Comparison of ENCODE assay signal across 13 cellular contexts in genomic region chr5:174734571-174735497, GRCh38. TPM values are rescaled to one million over a fixed set of nuclear protein-coding genes. Genes with fewer than 3 reads are reported as not detected.
DNase-seq lines count a peak whose midpoint lies in the region; ATAC-seq and TF ChIP-seq lines count a peak whose summit lies in the region.
"Had no signal": no experiment of that assay in that cellular context is flagged by ENCODE, and none has a peak within 500 bp of the region (broad histone marks: within the 10 kb centered on the region; RNA-seq: fewer than 3 reads in every experiment).

No MANE protein-coding gene starts in this region.

- H3K27ac ChIP-seq in GM23338 (ENCODE audit: low read depth) = no peak overlapping the region
- peak overlapping the region; percentile 99 for H3K27ac ChIP-seq in SK-N-MC
- no peak overlapping the region for H3K27ac ChIP-seq in iPS-18a (ENCODE audit: low read length)

- H3K9ac ChIP-seq in SK-N-MC (ENCODE audit: insufficient read length) = peak overlapping the region; percentile 76
- no peak overlapping the region for H3K9ac ChIP-seq in iPS-18a (ENCODE audit: low read length)

- H3K79me2 ChIP-seq in GM23338 (replicated peaks; ENCODE audit: insufficient read depth) = no peaks in the 10 kb centered on the region

- no peak overlapping the region for H2AFZ ChIP-seq in GM23338

- peak; percentile 48 for DNase-seq in GM23338 (ENCODE audit: low spot score)
- no peak for DNase-seq in SK-N-MC (ENCODE audit: low read depth, low spot score)
- no peak for DNase-seq in retinal pigment epithelial cell (ENCODE audit: low read depth)
- no peak for DNase-seq in NOMO-1 treated with DMSO at 0.1 percent for 48 hours (lab: John Stamatoyannopoulos, UW; ENCODE audit: unreplicated experiment)
- DNase-seq in HT-29 (ENCODE audit: low spot score) = no peak
- no peak for DNase-seq in mucosa of descending colon
- DNase-seq: activated CD4-positive, alpha-beta T cell treated with anti-CD3 and anti-CD28 coated beads for 4 hours; activated T-cell treated with anti-CD3 and anti-CD28 coated beads, Interleukin-2, amount 50 U/mL, for 48 hours; CD4-positive, CD25-positive, alpha-beta regulatory T cell; effector CD8-positive, alpha-beta T cell; NCI-H2171 treated with DMSO at 0.1 percent for 48 hours had no signal

- no peaks in the 10 kb centered on the region; the same call in 2 of the 3 replicates for H3K9me3 Mint-ChIP-seq in GM23338

- peaks cover 33% of the 10 kb centered on the region for H4K20me1 ChIP-seq in GM23338 (replicated peaks; ENCODE audit: insufficient read depth)

- no peaks in the 10 kb centered on the region for H3K9me3 ChIP-seq in SK-N-MC (ENCODE audit: low read depth, low read length)
- no peaks in the 10 kb centered on the region for H3K9me3 ChIP-seq in iPS-18a (ENCODE audit: control insufficient read depth, low read depth, low read length)
- no peaks in the 10 kb centered on the region for H3K9me3 ChIP-seq in mucosa of descending colon

- no peak overlapping the region for H3K27ac Mint-ChIP-seq in GM23338
- H3K27ac Mint-ChIP-seq: CD4-positive, CD25-positive, alpha-beta regulatory T cell had no signal

- H3K36me3 Mint-ChIP-seq in GM23338 (ENCODE audit: low read depth) = no peaks in the 10 kb centered on the region; the same call in 2 of the 3 replicates

- no peaks in the 10 kb centered on the region for H3K9me2 ChIP-seq in GM23338 (ENCODE audit: insufficient read depth)

- ATAC-seq in GM23338 (no peak), HG02852 (IDR thresholded peaks at IDR 0.05; ENCODE audit: unreplicated experiment) (no peak), mucosa of descending colon (no peak)

- peaks cover 6% of the 10 kb centered on the region for H3F3A ChIP-seq in GM23338 (replicated peaks; ENCODE audit: low read depth)

- H3K4me2 ChIP-seq in GM23338 = peak overlapping the region; percentile 93

- TF ChIP-seq CTCF in GM23338 (conservative IDR thresholded peaks at IDR 0.05; ENCODE audit: low read depth in 2 of 2) (no peak), retinal pigment epithelial cell (conservative IDR thresholded peaks at IDR 0.05; ENCODE audit: low read depth, low read length) (no peak), mucosa of descending colon (IDR thresholded peaks at IDR 0.05) (no peak)

- H3K4me3 Mint-ChIP-seq in GM23338 = peak overlapping the region; percentile 77

- H3K4me1 Mint-ChIP-seq in GM23338 = peaks cover 56% of the 10 kb centered on the region

- H3K36me3 ChIP-seq in GM23338 (ENCODE audit: insufficient read depth) = no peaks in the 10 kb centered on the region
- peaks cover 20% of the 10 kb centered on the region; the same call in 1 of the 2 replicates for H3K36me3 ChIP-seq in SK-N-MC (ENCODE audit: insufficient read depth, low read length)
- H3K36me3 ChIP-seq in iPS-18a (ENCODE audit: control insufficient read depth, low read depth, low read length) = no peaks in the 10 kb centered on the region
- H3K36me3 ChIP-seq in mucosa of descending colon (ENCODE audit: low read depth) = no peaks in the 10 kb centered on the region

- peaks cover 78% of the 10 kb centered on the region for H3K27me3 Mint-ChIP-seq in GM23338 (ENCODE audit: insufficient read depth, low read depth, poor library complexity)

- peaks cover 60% of the 10 kb centered on the region for H3K4me1 ChIP-seq in GM23338 (ENCODE audit: insufficient read depth)
- H3K4me1 ChIP-seq in iPS-18a (ENCODE audit: control insufficient read depth, low read depth, low read length) = peaks cover 27% of the 10 kb centered on the region
- H3K4me1 ChIP-seq in mucosa of descending colon (ENCODE audit: low read depth) = peaks cover 4% of the 10 kb centered on the region

- H3K27me3 ChIP-seq in GM23338 (ENCODE audit: insufficient read depth) (peaks cover 91% of the 10 kb centered on the region), iPS-18a (ENCODE audit: control insufficient read depth, insufficient read depth, low read length) (peaks cover 92% of the 10 kb centered on the region)

- intact Hi-C loops in mucosa of descending colon (cut with DNase I, micrococcal nuclease) = no loop called here

- H3K4me3 ChIP-seq in GM23338 (peak overlapping the region; percentile 72), SK-N-MC (peak overlapping the region; percentile 79), iPS-18a (ENCODE audit: low read length) (peak overlapping the region; percentile 54), retinal pigment epithelial cell (ENCODE audit: low read length) (peak overlapping the region; percentile 57), mucosa of descending colon (no peak overlapping the region)

TF ChIP-seq in GM23338, 12 proteins besides CTCF, POLR2A, EP300 and RAD21:
- TF ChIP-seq ZNF331 (CRISPR knock-in tag; IDR thresholded peaks at IDR 0.05; ENCODE audit: low read depth) = no peak
- TF ChIP-seq, protein P1, sequence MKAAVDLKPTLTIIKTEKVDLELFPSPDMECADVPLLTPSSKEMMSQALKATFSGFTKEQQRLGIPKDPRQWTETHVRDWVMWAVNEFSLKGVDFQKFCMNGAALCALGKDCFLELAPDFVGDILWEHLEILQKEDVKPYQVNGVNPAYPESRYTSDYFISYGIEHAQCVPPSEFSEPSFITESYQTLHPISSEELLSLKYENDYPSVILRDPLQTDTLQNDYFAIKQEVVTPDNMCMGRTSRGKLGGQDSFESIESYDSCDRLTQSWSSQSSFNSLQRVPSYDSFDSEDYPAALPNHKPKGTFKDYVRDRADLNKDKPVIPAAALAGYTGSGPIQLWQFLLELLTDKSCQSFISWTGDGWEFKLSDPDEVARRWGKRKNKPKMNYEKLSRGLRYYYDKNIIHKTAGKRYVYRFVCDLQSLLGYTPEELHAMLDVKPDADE (IDR thresholded peaks at IDR 0.05) = no peak
- peak; percentile 93 for TF ChIP-seq EZH2 (IDR thresholded peaks at IDR 0.05; ENCODE audit: low read depth, unreplicated experiment)

RNA-seq across cellular contexts. Expression of gene MSX2, which starts 10.5 kb away (rescaled TPM):
- total RNA-seq in GM23338 (2014; rRNA removed; shearing (Covaris generic)) = 0.17 and 0.62 TPM in 2 replicates
- 0.37 and 0.47 TPM in 2 replicates for polyA plus RNA-seq in GM23338 (2016; fragmentation: Nextera tagmentation; extraction: Ambion mirVana)
- 2.0 and 5.1 TPM in 2 replicates for total RNA-seq in HT-29 (2014; rRNA removed; shearing (Covaris generic))
- under 1 TPM; 0.17 to 0.66 (median 0.31) TPM for total RNA-seq in mucosa of descending colon
- polyA plus RNA-seq: CD4-positive, CD25-positive, alpha-beta regulatory T cell had no signal
